In genomic region chr6:82166493-82166892, GRCh38 we compare ENCODE assay signal across 2 cellular contexts.
TF ChIP-seq lines count a peak whose summit lies in the region.

No MANE protein-coding gene starts in this region.

TF ChIP-seq in SK-N-SH, 30 proteins besides CTCF, POLR2A, EP300 and RAD21 (continued from another document):
- no peak for TF ChIP-seq REST (IDR thresholded peaks at IDR 0.05; ENCODE audit: low read depth, low read length)
- no peak for TF ChIP-seq SIN3A (IDR thresholded peaks at IDR 0.05; ENCODE audit: borderline replicate concordance, low read depth, low read length)

TF ChIP-seq in SK-N-SH treated with all-trans-retinoic acid at 6 μM for 48 hours, 23 proteins besides CTCF, POLR2A, EP300 and RAD21 (continued from another document):
- TF ChIP-seq OSR1 (CRISPR knock-in tag; IDR thresholded peaks at IDR 0.05), result no peak
